Comparison of ENCODE assay signal across 1 cellular context in genomic region chr5:170937914-170938313, GRCh38.
A peak's percentile ranks its signal among the peaks of the same experiment; 100 is the strongest.
TF ChIP-seq lines count a peak whose summit lies in the region.

No MANE protein-coding gene starts in this region.

TF ChIP-seq in liver, 16 proteins besides CTCF, POLR2A, EP300 and RAD21 (continued from another document):
- TF ChIP-seq REST (IDR thresholded peaks at IDR 0.05) (no peak), GABPA (IDR thresholded peaks at IDR 0.05 in 1 of 2, conservative IDR thresholded peaks at IDR 0.05 in 1 of 2) (no peak), HNF4G (IDR thresholded peaks at IDR 0.05) (peak; percentile 64)
